ENCODE assay signal across 24 cellular contexts in genomic region chr5:39566891-39567290, GRCh38.
"Had no signal": no experiment of that assay in that cellular context is flagged by ENCODE, and none has a peak within 500 bp of the region (broad histone marks: within the 10 kb centered on the region; RNA-seq: fewer than 3 reads in every experiment).

No MANE protein-coding gene starts in this region.

- H3K27me3 Mint-ChIP-seq: progenitor cell of endocrine pancreas had no signal

- ATAC-seq: foreskin keratinocyte; left lung; lower lobe of right lung; natural killer cell treated with Interleukin-12 subunit alpha and Interleukin-12 subunit beta and Interleukin-15 and Interleukin-18, amount 100 ng/mL, for 72 hours; pancreas; sciatic nerve had no signal

- H3K27me3 ChIP-seq: colonic mucosa, left lung, pancreas, stomach, tibial artery, upper lobe of left lung, uterus had no signal

- H3K4me3 ChIP-seq: colonic mucosa, left lung, lower lobe of right lung, pancreas, spleen, stomach, tibial artery, upper lobe of left lung, uterus had no signal

- H3K9me3 ChIP-seq: colonic mucosa, left lung, lower lobe of right lung, pancreas, spleen, stomach, tibial artery, upper lobe of left lung, uterus had no signal

- H3K4me1 ChIP-seq: colonic mucosa, foreskin keratinocyte, left lung, lower lobe of right lung, pancreas, tibial artery, uterus had no signal

- H3K36me3 Mint-ChIP-seq: immature natural killer cell; memory B cell; natural killer cell treated with Interleukin-12 subunit alpha and Interleukin-12 subunit beta and Interleukin-15 and Interleukin-18, amount 100 ng/mL, for 72 hours had no signal

- DNase-seq: colonic mucosa; effector CD4-positive, alpha-beta T cell; endodermal cell; foreskin keratinocyte; immature natural killer cell; left lung; lower lobe of right lung; midbrain; occipital lobe; pancreas; spleen; stimulated activated CD4-positive, alpha-beta T cell treated with anti-CD3 and anti-CD28 coated beads, Interleukin-15, amount 100 ng/mL, for 24 hours; stimulated activated CD4-positive, alpha-beta T cell treated with anti-CD3 and anti-CD28 coated beads, Interleukin-1b, Interleukin-23, amount 100 ng/mL, for 48 hours; stimulated activated CD4-positive, alpha-beta T cell treated with anti-CD3 and anti-CD28 coated beads, Interleukin-4, amount 100 ng/mL, for 24 hours; stimulated activated naive CD4-positive, alpha-beta T cell; stomach; substantia nigra; tibial artery; upper lobe of left lung; uterus had no signal

- H3K4me3 Mint-ChIP-seq: endodermal cell; immature natural killer cell; memory B cell; natural killer cell treated with Interleukin-12 subunit alpha and Interleukin-12 subunit beta and Interleukin-15 and Interleukin-18, amount 100 ng/mL, for 72 hours had no signal

- H3K36me3 ChIP-seq: colonic mucosa, left lung, lower lobe of right lung, pancreas, spleen, stomach, tibial artery, upper lobe of left lung, uterus had no signal

- H3K9me3 Mint-ChIP-seq: endodermal cell; immature natural killer cell; memory B cell; natural killer cell treated with Interleukin-12 subunit alpha and Interleukin-12 subunit beta and Interleukin-15 and Interleukin-18, amount 100 ng/mL, for 72 hours had no signal

- H3K4me1 Mint-ChIP-seq: memory B cell had no signal

- H3K27ac Mint-ChIP-seq: endodermal cell; immature natural killer cell; memory B cell; natural killer cell treated with Interleukin-12 subunit alpha and Interleukin-12 subunit beta and Interleukin-15 and Interleukin-18, amount 100 ng/mL, for 72 hours; progenitor cell of endocrine pancreas had no signal

- H3K27ac ChIP-seq: colonic mucosa, foreskin keratinocyte, left lung, lower lobe of right lung, pancreas, spleen, stomach, tibial artery, upper lobe of left lung, uterus had no signal
